ENCODE assay signal across 8 cellular contexts in the genomic region with DNA sequence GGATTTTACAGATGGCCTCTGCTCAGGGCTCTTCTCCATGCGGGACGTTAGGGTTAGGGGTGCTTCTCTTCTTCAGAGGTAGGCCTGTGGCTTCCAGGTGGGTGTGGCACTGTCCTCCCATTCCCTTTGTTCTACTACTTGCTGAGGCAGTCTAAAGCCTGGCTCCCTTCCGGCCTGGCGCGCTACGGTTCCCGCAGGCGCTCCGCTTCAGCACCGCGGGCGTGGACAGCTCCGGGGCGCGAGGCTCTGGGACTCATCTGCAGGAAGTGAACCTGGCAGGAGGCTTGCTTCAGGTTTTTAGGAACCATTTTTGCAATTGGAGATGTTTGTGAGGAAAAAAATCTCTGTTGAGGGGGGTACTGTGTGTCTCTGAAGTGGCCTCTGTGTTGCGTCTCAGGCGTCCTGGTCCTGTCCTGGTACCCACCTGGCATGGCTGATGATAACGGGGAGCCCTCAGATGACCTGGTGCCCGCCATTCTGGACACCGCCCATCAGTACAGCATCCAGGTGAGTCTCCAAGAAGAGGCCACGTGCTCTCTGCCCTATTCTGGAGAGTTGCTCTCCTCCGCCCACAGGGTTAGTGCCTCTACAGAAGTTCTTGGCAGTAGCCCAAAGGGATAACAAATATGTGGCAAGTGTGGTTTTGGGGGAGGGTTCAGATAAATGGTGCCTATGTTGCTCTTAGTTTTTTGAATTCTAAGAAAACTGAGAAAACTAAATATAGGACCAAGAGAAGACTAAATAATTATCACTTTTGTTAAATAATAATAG. TPM values are rescaled to one million over a fixed set of nuclear protein-coding genes. Genes with fewer than 3 reads are reported as not detected.
DNase-seq lines count a peak whose midpoint lies in the region; ATAC-seq and TF ChIP-seq lines count a peak whose summit lies in the region.
"Had no signal": no experiment of that assay in that cellular context is flagged by ENCODE, and none has a peak within 500 bp of the region (broad histone marks: within the 10 kb centered on the region; RNA-seq: fewer than 3 reads in every experiment).

No MANE protein-coding gene starts in this region.

- H3K27me3 Mint-ChIP-seq in activated naive CD8-positive, alpha-beta T cell treated with anti-CD3 and anti-CD28 coated beads, Interleukin-2, amount 10 ng/mL, durations not matched to agents 7 days and 5 days, result peaks cover 26% of the 10 kb centered on the region

- H3K9me2 ChIP-seq in OCI-LY7 (ENCODE audit: insufficient read depth, low read length), result no peaks in the 10 kb centered on the region

- no peaks in the 10 kb centered on the region for H3K36me3 Mint-ChIP-seq in activated naive CD8-positive, alpha-beta T cell treated with anti-CD3 and anti-CD28 coated beads, Interleukin-2, amount 10 ng/mL, durations not matched to agents 7 days and 5 days

- H3K9me3 Mint-ChIP-seq in activated naive CD8-positive, alpha-beta T cell treated with anti-CD3 and anti-CD28 coated beads, Interleukin-2, amount 10 ng/mL, durations not matched to agents 7 days and 5 days, result no peaks in the 10 kb centered on the region

- H3K4me3 ChIP-seq in HAP-1, result no peak overlapping the region
- peak overlapping the region; percentile 88 for H3K4me3 ChIP-seq in OCI-LY7 (ENCODE audit: low read depth, low read length, poor library complexity, severe bottlenecking)
- H3K4me3 ChIP-seq in iPS-18c (ENCODE audit: insufficient read depth, low read depth, low read length), result peak overlapping the region; percentile 51

- in situ Hi-C loops in HAP-1 (cut with MboI; ENCODE audit: low sequenced_read_pairs), result no loop called here

- CTCF ChIA-PET in OCI-LY7 (lab: Charles Lee; ENCODE audit: unreplicated experiment), result no interaction called here

- no peak for ATAC-seq in activated naive CD8-positive, alpha-beta T cell treated with anti-CD3 and anti-CD28 coated beads, Interleukin-2, amount 10 ng/mL, durations not matched to agents 7 days and 5 days (ENCODE audit: low read depth)

- DNase-seq in HAP-1 (ENCODE audit: low spot score in 2 of 2) (peak; percentile 64 to 84), OCI-LY7 (ENCODE audit: low spot score) (no peak), EL (no peak), SW 1271 (lab: John Stamatoyannopoulos, UW) (no peak)
- DNase-seq in activated naive CD8-positive, alpha-beta T cell treated with anti-CD3 and anti-CD28 coated beads, Interleukin-2, amount 10 ng/mL, durations not matched to agents 7 days and 5 days, result peak; percentile 80
- peak; percentile 41 for DNase-seq in stimulated activated CD4-positive, alpha-beta T cell treated with anti-CD3 and anti-CD28 coated beads, Interleukin-4, amount 100 ng/mL, for 24 hours

- H3K27ac ChIP-seq in OCI-LY7 (ENCODE audit: low read depth, low read length, poor library complexity, severe bottlenecking), result no peak overlapping the region

- H3K4me2 ChIP-seq in OCI-LY7 (ENCODE audit: low read length), result peak overlapping the region; percentile 88

- H3K9me3 ChIP-seq in HAP-1 (no peaks in the 10 kb centered on the region), OCI-LY7 (ENCODE audit: low read length) (no peaks in the 10 kb centered on the region), iPS-18c (ENCODE audit: control insufficient read depth, insufficient read depth, low read length) (no peaks in the 10 kb centered on the region)

- H3K27me3 ChIP-seq in HAP-1 (ENCODE audit: low read depth), result no peaks in the 10 kb centered on the region

- no peak for TF ChIP-seq CTCF in OCI-LY7 (conservative IDR thresholded peaks at IDR 0.05; ENCODE audit: low read length)

- H3K4me1 ChIP-seq in HAP-1 (no peaks in the 10 kb centered on the region), OCI-LY7 (ENCODE audit: insufficient read depth, low read length, poor library complexity, severe bottlenecking) (peaks cover 28% of the 10 kb centered on the region)

- H3K27ac Mint-ChIP-seq in activated naive CD8-positive, alpha-beta T cell treated with anti-CD3 and anti-CD28 coated beads, Interleukin-2, amount 10 ng/mL, durations not matched to agents 7 days and 5 days, result no peak overlapping the region

- H2AFZ ChIP-seq in OCI-LY7 (ENCODE audit: low read length), result no peak overlapping the region

- peaks cover 9% of the 10 kb centered on the region for H3K4me1 Mint-ChIP-seq in activated naive CD8-positive, alpha-beta T cell treated with anti-CD3 and anti-CD28 coated beads, Interleukin-2, amount 10 ng/mL, durations not matched to agents 7 days and 5 days

- no peaks in the 10 kb centered on the region for H4K20me1 ChIP-seq in OCI-LY7 (ENCODE audit: insufficient read depth, low read length)

- POLR2A ChIA-PET in OCI-LY7 (lab: Charles Lee), result interaction anchor here (0.5 kb wide), 1 partner anchor 11 kb away, joined by 3 read pairs; no protein-coding TSS in a partner anchor
- POLR2A ChIA-PET in activated naive CD8-positive, alpha-beta T cell treated with anti-CD3 and anti-CD28 coated beads, Interleukin-2, amount 10 ng/mL, durations not matched to agents 7 days and 5 days (lab: Charles Lee), result no interaction called here

- H3K4me3 Mint-ChIP-seq in activated naive CD8-positive, alpha-beta T cell treated with anti-CD3 and anti-CD28 coated beads, Interleukin-2, amount 10 ng/mL, durations not matched to agents 7 days and 5 days, result peak overlapping the region; percentile 51

- BruUV-seq in OCI-LY7 (replicated peaks; lab: Mats Ljungman, UMichigan), result no TSS peak

- H3K79me2 ChIP-seq in OCI-LY7 (ENCODE audit: insufficient read depth, low read depth, low read length), result peaks cover 18% of the 10 kb centered on the region; the same call in 1 of the 2 replicates

- intact Hi-C loops in OCI-LY7 (cut with micrococcal nuclease; ENCODE audit: unreplicated experiment), result no loop called here

- H3K36me3 ChIP-seq in HAP-1 (replicated peaks), result 0 out of 2 replicates have a peak, but pooled peaks cover 2% of the 10 kb centered on the region
- H3K36me3 ChIP-seq in OCI-LY7 (ENCODE audit: insufficient read depth, low read length), result peaks cover 48% of the 10 kb centered on the region

RNA-seq across cellular contexts. Expression of gene MANEAL, which starts 1.9 kb away (rescaled TPM):
- 11.8 and 27.1 TPM in 2 replicates for total RNA-seq in OCI-LY7 (2014; rRNA removed; shearing (Covaris generic))
- 18.2 and 20.0 TPM in 2 replicates for total RNA-seq in OCI-LY7 (2022)
- total RNA-seq in activated naive CD8-positive, alpha-beta T cell treated with anti-CD3 and anti-CD28 coated beads, Interleukin-2, amount 10 ng/mL, durations not matched to agents 7 days and 5 days, result 1 to 10 TPM; 1.3 to 1.4 TPM

RNA-seq across cellular contexts. Expression of gene C1orf122, which starts 12.1 kb away (rescaled TPM):
- 18.9 and 26.0 TPM in 2 replicates for total RNA-seq in OCI-LY7 (2014; rRNA removed; shearing (Covaris generic))
- 21.4 and 29.7 TPM in 2 replicates for total RNA-seq in OCI-LY7 (2022)
- total RNA-seq in activated naive CD8-positive, alpha-beta T cell treated with anti-CD3 and anti-CD28 coated beads, Interleukin-2, amount 10 ng/mL, durations not matched to agents 7 days and 5 days, result 10 to 100 TPM; 15.4 to 18.0 TPM

RNA-seq across cellular contexts. Expression of gene YRDC, which starts 12.5 kb away (rescaled TPM):
- total RNA-seq in OCI-LY7 (2014; rRNA removed; shearing (Covaris generic)), result 27.6 and 33.6 TPM in 2 replicates
- total RNA-seq in OCI-LY7 (2022), result 24.4 and 28.0 TPM in 2 replicates
- total RNA-seq in activated naive CD8-positive, alpha-beta T cell treated with anti-CD3 and anti-CD28 coated beads, Interleukin-2, amount 10 ng/mL, durations not matched to agents 7 days and 5 days, result 10 to 100 TPM; 13.3 to 14.1 TPM

RNA-seq across cellular contexts. Expression of gene EPHA10, which starts 30.6 kb away (rescaled TPM):
- total RNA-seq in OCI-LY7 (2014; rRNA removed; shearing (Covaris generic)), result not detected in 2 replicates
- not detected in 2 replicates for total RNA-seq in OCI-LY7 (2022)
- total RNA-seq in activated naive CD8-positive, alpha-beta T cell treated with anti-CD3 and anti-CD28 coated beads, Interleukin-2, amount 10 ng/mL, durations not matched to agents 7 days and 5 days, result not detected
- total RNA-seq: T-helper 2 cell treated with Interferon-gamma antibody and Interleukin-4, amounts not matched to agents 100 ng/mL and 5 ng/mL, for 36 hours had no signal

Comparison
In these comparisons a context has a peak if more than half of its experiments do, and no peak if none do; other contexts are left out.
1. DNase-seq: peak in HAP-1 (2 of 2), activated naive CD8-positive, alpha-beta T cell treated with anti-CD3 and anti-CD28 coated beads, Interleukin-2, amount 10 ng/mL, durations not matched to agents 7 days and 5 days (single experiment) and stimulated activated CD4-positive, alpha-beta T cell treated with anti-CD3 and anti-CD28 coated beads, Interleukin-4, amount 100 ng/mL, for 24 hours (single experiment); none in OCI-LY7 (single experiment), EL (single experiment) and SW 1271 (0 of 2).
2. RNA of gene MANEAL, which starts 1.9 kb away (total RNA-seq): 11.8 to 27.1 TPM in OCI-LY7; 1.3 to 1.4 TPM in activated naive CD8-positive, alpha-beta T cell treated with anti-CD3 and anti-CD28 coated beads, Interleukin-2, amount 10 ng/mL, durations not matched to agents 7 days and 5 days; every median in the first group is over 4 times any median in the second.